Comparison of ENCODE assay signal across 10 cellular contexts in the genomic region with DNA sequence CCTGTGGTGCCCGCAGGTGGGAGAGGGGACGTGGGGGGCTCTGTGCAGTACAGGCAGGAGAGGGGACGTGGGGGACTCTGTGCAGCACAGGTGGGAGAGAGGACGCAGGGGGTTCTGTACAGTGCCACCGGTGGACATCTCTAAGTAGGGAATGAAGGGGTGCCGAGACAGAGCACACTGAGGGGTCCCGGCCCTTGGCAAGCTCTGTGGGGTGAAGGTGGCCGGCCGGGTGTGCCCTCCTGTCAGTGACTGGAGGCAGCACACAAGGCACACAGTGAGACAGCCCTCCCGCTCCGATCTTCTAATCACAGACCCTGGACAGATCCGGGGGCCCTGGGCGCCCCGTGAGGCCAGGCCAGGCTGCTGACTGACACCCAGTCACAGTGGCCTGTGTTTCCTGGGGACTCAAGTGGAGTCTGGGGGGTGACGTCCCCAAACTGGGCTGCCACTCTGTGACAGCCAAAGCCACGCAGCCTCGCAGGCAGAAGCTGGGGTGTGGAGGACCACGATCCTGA. TPM values are rescaled to one million over a fixed set of nuclear protein-coding genes. Genes with fewer than 3 reads are reported as not detected.
DNase-seq lines count a peak whose midpoint lies in the region; ATAC-seq, FAIRE-seq and TF ChIP-seq lines count a peak whose summit lies in the region.
"Had no signal": no experiment of that assay in that cellular context is flagged by ENCODE, and none has a peak within 500 bp of the region (broad histone marks: within the 10 kb centered on the region; RNA-seq: fewer than 3 reads in every experiment).

No MANE protein-coding gene starts in this region.

- ATAC-seq in memory B cell (ENCODE audit: low read depth): no peak

- no peaks in the 10 kb centered on the region for H3K36me3 ChIP-seq in urinary bladder (ENCODE audit: insufficient read depth)
- H3K36me3 ChIP-seq: MG63 had no signal

- no peaks in the 10 kb centered on the region for H3K27me3 Mint-ChIP-seq in activated naive CD4-positive, alpha-beta T cell treated with anti-CD3 and anti-CD28 coated beads, Interleukin-2, amount 50 U/mL, for 24 hours
- H3K27me3 Mint-ChIP-seq in memory B cell: peaks cover 10% of the 10 kb centered on the region

- H3K9me3 Mint-ChIP-seq in activated naive CD4-positive, alpha-beta T cell treated with anti-CD3 and anti-CD28 coated beads, Interleukin-2, amount 50 U/mL, for 24 hours: no peaks in the 10 kb centered on the region
- H3K9me3 Mint-ChIP-seq in memory B cell: no peaks in the 10 kb centered on the region

- H3K36me3 Mint-ChIP-seq in activated naive CD4-positive, alpha-beta T cell treated with anti-CD3 and anti-CD28 coated beads, Interleukin-2, amount 50 U/mL, for 24 hours: no peaks in the 10 kb centered on the region
- no peaks in the 10 kb centered on the region for H3K36me3 Mint-ChIP-seq in memory B cell

- peak overlapping the region; percentile 12 for H3K27ac Mint-ChIP-seq in activated naive CD4-positive, alpha-beta T cell treated with anti-CD3 and anti-CD28 coated beads, Interleukin-2, amount 50 U/mL, for 24 hours
- H3K27ac Mint-ChIP-seq in memory B cell: no peak overlapping the region

- H3K4me1 Mint-ChIP-seq in activated naive CD4-positive, alpha-beta T cell treated with anti-CD3 and anti-CD28 coated beads, Interleukin-2, amount 50 U/mL, for 24 hours: peaks cover 37% of the 10 kb centered on the region
- peaks cover 10% of the 10 kb centered on the region for H3K4me1 Mint-ChIP-seq in memory B cell

- DNase-seq in activated naive CD4-positive, alpha-beta T cell treated with Interleukin-2 at 50 U/mL for 16 hours: no peak
- DNase-seq in memory B cell (ENCODE audit: low spot score in 2 of 2) (no peak), H54 (ENCODE audit: insufficient read length, low spot score) (no peak), activated gamma-delta T cell treated with Interleukin-2 at 50 U/mL for 16 hours (no peak), NOMO-1 treated with dmso at 0.1 percent for 144 hours (lab: John Stamatoyannopoulos, UW; ENCODE audit: unreplicated experiment) (no peak)
- DNase-seq: MG63 had no signal

- peak overlapping the region; percentile 17 for H3K4me3 ChIP-seq in urinary bladder (ENCODE audit: low read depth, low read length)
- H3K4me3 ChIP-seq: MG63 had no signal

- no peak for FAIRE-seq in H54 (lab: Jason Lieb, UNC)
- FAIRE-seq: islet of Langerhans had no signal

- TF ChIP-seq POLR2A in H54 (IDR thresholded peaks at IDR 0.05; ENCODE audit: low read depth, low read length): no peak

- H3K27ac ChIP-seq in angular gyrus (ENCODE audit: low read depth, low read length) (peak overlapping the region; percentile 68), urinary bladder (ENCODE audit: low read depth) (peak overlapping the region; percentile 11)

- peak overlapping the region; percentile 88 for H3K4me3 Mint-ChIP-seq in activated naive CD4-positive, alpha-beta T cell treated with anti-CD3 and anti-CD28 coated beads, Interleukin-2, amount 50 U/mL, for 24 hours
- peak overlapping the region; percentile 32 for H3K4me3 Mint-ChIP-seq in memory B cell

- 55% methylated on average over 18 of the region's 18 CpGs for WGBS in urinary bladder

- H3K4me1 ChIP-seq in urinary bladder (ENCODE audit: insufficient read depth): peaks cover 1% of the 10 kb centered on the region

RNA-seq across cellular contexts. Expression of gene GPR146, which starts 11.2 kb away (rescaled TPM):
- 3.1 TPM for total RNA-seq in urinary bladder
- 43.9 TPM for polyA plus RNA-seq in urinary bladder

RNA-seq across cellular contexts. Expression of gene GPER1, which starts 32.4 kb away (rescaled TPM):
- total RNA-seq in urinary bladder: 1.9 TPM
- 12.7 TPM for polyA plus RNA-seq in urinary bladder
